1 cellular context compared by ENCODE assay signal in genomic region chr21:43789276-43790052, GRCh38.
TF ChIP-seq lines count a peak whose summit lies in the region.

A gene with protein sequence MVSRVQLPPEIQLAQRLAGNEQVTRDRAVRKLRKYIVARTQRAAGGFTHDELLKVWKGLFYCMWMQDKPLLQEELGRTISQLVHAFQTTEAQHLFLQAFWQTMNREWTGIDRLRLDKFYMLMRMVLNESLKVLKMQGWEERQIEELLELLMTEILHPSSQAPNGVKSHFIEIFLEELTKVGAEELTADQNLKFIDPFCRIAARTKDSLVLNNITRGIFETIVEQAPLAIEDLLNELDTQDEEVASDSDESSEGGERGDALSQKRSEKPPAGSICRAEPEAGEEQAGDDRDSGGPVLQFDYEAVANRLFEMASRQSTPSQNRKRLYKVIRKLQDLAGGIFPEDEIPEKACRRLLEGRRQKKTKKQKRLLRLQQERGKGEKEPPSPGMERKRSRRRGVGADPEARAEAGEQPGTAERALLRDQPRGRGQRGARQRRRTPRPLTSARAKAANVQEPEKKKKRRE (plus strand): TSS chr21:43789577. CDS start chr21:43789630, 53 bp downstream.

TF ChIP-seq in HepG2, 621 proteins besides CTCF, POLR2A, EP300 and RAD21 (continued from another document and continues in another):
- TF ChIP-seq, protein P1, sequence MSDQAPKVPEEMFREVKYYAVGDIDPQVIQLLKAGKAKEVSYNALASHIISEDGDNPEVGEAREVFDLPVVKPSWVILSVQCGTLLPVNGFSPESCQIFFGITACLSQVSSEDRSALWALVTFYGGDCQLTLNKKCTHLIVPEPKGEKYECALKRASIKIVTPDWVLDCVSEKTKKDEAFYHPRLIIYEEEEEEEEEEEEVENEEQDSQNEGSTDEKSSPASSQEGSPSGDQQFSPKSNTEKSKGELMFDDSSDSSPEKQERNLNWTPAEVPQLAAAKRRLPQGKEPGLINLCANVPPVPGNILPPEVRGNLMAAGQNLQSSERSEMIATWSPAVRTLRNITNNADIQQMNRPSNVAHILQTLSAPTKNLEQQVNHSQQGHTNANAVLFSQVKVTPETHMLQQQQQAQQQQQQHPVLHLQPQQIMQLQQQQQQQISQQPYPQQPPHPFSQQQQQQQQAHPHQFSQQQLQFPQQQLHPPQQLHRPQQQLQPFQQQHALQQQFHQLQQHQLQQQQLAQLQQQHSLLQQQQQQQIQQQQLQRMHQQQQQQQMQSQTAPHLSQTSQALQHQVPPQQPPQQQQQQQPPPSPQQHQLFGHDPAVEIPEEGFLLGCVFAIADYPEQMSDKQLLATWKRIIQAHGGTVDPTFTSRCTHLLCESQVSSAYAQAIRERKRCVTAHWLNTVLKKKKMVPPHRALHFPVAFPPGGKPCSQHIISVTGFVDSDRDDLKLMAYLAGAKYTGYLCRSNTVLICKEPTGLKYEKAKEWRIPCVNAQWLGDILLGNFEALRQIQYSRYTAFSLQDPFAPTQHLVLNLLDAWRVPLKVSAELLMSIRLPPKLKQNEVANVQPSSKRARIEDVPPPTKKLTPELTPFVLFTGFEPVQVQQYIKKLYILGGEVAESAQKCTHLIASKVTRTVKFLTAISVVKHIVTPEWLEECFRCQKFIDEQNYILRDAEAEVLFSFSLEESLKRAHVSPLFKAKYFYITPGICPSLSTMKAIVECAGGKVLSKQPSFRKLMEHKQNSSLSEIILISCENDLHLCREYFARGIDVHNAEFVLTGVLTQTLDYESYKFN (CRISPR knock-in tag; conservative IDR thresholded peaks at IDR 0.05) = peak; percentile 38; the same call in 1 of the 2 replicates
- TF ChIP-seq ZNF772 (CRISPR knock-in tag; IDR thresholded peaks at IDR 0.05) (0 out of 2 replicates have a peak, but pooled peaks have one; percentile 30), CHCHD3 (CRISPR knock-in tag; IDR thresholded peaks at IDR 0.05) (no peak), ZNF331 (CRISPR knock-in tag; IDR thresholded peaks at IDR 0.05) (peak; percentile 87), ZNF670 (CRISPR knock-in tag; IDR thresholded peaks at IDR 0.05; ENCODE audit: borderline replicate concordance) (peak; percentile 81; the same call in 1 of the 2 replicates), HHEX (CRISPR knock-in tag; IDR thresholded peaks at IDR 0.05) (no peak), KLF15 (CRISPR knock-in tag; IDR thresholded peaks at IDR 0.05; ENCODE audit: borderline replicate concordance) (no peak), ZNF841 (CRISPR knock-in tag; IDR thresholded peaks at IDR 0.05; ENCODE audit: borderline replicate concordance) (no peak), ZNF720 (CRISPR knock-in tag; IDR thresholded peaks at IDR 0.05) (no peak), ZFP82 (CRISPR knock-in tag; IDR thresholded peaks at IDR 0.05; ENCODE audit: borderline replicate concordance) (peak; percentile 96), NBN (conservative IDR thresholded peaks at IDR 0.05) (no peak), NR2C2 (CRISPR knock-in tag; IDR thresholded peaks at IDR 0.05; ENCODE audit: borderline replicate concordance) (peak; percentile 80), DPF2 (CRISPR knock-in tag; IDR thresholded peaks at IDR 0.05; ENCODE audit: borderline replicate concordance, low read depth) (no peak), E2F1 (CRISPR knock-in tag; IDR thresholded peaks at IDR 0.05) (no peak; the same call in 1 of the 2 replicates), ZNF143 (CRISPR knock-in tag; IDR thresholded peaks at IDR 0.05) (peak; percentile 52; the same call in 1 of the 2 replicates), ZNF607 (CRISPR knock-in tag; IDR thresholded peaks at IDR 0.05; ENCODE audit: borderline replicate concordance) (peak; percentile 91), ZNF264 (CRISPR knock-in tag; IDR thresholded peaks at IDR 0.05) (no peak), TBX3 (IDR thresholded peaks at IDR 0.05; ENCODE audit: borderline replicate concordance) (no peak), ZNF615 (CRISPR knock-in tag; IDR thresholded peaks at IDR 0.05; ENCODE audit: borderline replicate concordance) (no peak), ZNF510 (CRISPR knock-in tag; IDR thresholded peaks at IDR 0.05; ENCODE audit: low read depth) (no peak), FOSL2 (CRISPR knock-in tag; IDR thresholded peaks at IDR 0.05) (no peak), ZNF180 (CRISPR knock-in tag; IDR thresholded peaks at IDR 0.05; ENCODE audit: borderline replicate concordance, low read depth) (no peak), RARG (CRISPR knock-in tag; IDR thresholded peaks at IDR 0.05; ENCODE audit: low read depth) (no peak), GLMP (CRISPR knock-in tag; IDR thresholded peaks at IDR 0.05; ENCODE audit: borderline replicate concordance) (no peak), ZNF251 (CRISPR knock-in tag; IDR thresholded peaks at IDR 0.05) (no peak), ZNF326 (CRISPR knock-in tag; IDR thresholded peaks at IDR 0.05; ENCODE audit: borderline replicate concordance) (no peak), TRIM24 (CRISPR knock-in tag; IDR thresholded peaks at IDR 0.05) (no peak), ZFP36L1 (CRISPR knock-in tag; IDR thresholded peaks at IDR 0.05) (0 out of 2 replicates have a peak, but pooled peaks have one; percentile 55), ZNF432 (CRISPR knock-in tag; IDR thresholded peaks at IDR 0.05; ENCODE audit: borderline replicate concordance) (no peak), HOXA7 (CRISPR knock-in tag; IDR thresholded peaks at IDR 0.05) (no peak), ZNF24 (IDR thresholded peaks at IDR 0.05) (no peak), BATF2 (CRISPR knock-in tag; IDR thresholded peaks at IDR 0.05) (peak; percentile 65; the same call in 1 of the 2 replicates), SOX6 (IDR thresholded peaks at IDR 0.05) (no peak), SOX6 (CRISPR knock-in tag; IDR thresholded peaks at IDR 0.05) (no peak), ZNF160 (CRISPR knock-in tag; IDR thresholded peaks at IDR 0.05) (no peak), ZNF589 (CRISPR knock-in tag; conservative IDR thresholded peaks at IDR 0.05) (no peak)
- TF ChIP-seq, protein P2, sequence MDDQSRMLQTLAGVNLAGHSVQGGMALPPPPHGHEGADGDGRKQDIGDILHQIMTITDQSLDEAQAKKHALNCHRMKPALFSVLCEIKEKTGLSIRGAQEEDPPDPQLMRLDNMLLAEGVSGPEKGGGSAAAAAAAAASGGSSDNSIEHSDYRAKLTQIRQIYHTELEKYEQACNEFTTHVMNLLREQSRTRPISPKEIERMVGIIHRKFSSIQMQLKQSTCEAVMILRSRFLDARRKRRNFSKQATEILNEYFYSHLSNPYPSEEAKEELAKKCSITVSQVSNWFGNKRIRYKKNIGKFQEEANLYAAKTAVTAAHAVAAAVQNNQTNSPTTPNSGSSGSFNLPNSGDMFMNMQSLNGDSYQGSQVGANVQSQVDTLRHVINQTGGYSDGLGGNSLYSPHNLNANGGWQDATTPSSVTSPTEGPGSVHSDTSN (CRISPR knock-in tag; IDR thresholded peaks at IDR 0.05; ENCODE audit: borderline replicate concordance) = peak; percentile 3; the same call in 1 of the 2 replicates
- TF ChIP-seq, protein P3, sequence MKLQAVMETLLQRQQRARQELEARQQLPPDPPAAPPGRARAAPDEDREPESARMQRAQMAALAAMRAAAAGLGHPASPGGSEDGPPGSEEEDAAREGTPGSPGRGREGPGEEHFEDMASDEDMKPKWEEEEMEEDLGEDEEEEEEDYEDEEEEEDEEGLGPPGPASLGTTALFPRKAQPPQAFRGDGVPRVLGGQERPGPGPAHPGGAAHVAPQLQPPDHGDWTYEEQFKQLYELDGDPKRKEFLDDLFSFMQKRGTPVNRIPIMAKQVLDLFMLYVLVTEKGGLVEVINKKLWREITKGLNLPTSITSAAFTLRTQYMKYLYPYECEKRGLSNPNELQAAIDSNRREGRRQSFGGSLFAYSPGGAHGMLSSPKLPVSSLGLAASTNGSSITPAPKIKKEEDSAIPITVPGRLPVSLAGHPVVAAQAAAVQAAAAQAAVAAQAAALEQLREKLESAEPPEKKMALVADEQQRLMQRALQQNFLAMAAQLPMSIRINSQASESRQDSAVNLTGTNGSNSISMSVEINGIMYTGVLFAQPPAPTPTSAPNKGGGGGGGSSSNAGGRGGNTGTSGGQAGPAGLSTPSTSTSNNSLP (IDR thresholded peaks at IDR 0.05; ENCODE audit: low read depth, low read length) = no peak
- TF ChIP-seq, protein P4, sequence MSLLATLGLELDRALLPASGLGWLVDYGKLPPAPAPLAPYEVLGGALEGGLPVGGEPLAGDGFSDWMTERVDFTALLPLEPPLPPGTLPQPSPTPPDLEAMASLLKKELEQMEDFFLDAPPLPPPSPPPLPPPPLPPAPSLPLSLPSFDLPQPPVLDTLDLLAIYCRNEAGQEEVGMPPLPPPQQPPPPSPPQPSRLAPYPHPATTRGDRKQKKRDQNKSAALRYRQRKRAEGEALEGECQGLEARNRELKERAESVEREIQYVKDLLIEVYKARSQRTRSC (CRISPR knock-in tag; IDR thresholded peaks at IDR 0.05; ENCODE audit: low read depth) = no peak
- TF ChIP-seq, protein P5, sequence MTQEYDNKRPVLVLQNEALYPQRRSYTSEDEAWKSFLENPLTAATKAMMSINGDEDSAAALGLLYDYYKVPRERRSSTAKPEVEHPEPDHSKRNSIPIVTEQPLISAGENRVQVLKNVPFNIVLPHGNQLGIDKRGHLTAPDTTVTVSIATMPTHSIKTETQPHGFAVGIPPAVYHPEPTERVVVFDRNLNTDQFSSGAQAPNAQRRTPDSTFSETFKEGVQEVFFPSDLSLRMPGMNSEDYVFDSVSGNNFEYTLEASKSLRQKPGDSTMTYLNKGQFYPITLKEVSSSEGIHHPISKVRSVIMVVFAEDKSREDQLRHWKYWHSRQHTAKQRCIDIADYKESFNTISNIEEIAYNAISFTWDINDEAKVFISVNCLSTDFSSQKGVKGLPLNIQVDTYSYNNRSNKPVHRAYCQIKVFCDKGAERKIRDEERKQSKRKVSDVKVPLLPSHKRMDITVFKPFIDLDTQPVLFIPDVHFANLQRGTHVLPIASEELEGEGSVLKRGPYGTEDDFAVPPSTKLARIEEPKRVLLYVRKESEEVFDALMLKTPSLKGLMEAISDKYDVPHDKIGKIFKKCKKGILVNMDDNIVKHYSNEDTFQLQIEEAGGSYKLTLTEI (CRISPR knock-in tag; conservative IDR thresholded peaks at IDR 0.05) = no peak
- TF ChIP-seq, protein P6, sequence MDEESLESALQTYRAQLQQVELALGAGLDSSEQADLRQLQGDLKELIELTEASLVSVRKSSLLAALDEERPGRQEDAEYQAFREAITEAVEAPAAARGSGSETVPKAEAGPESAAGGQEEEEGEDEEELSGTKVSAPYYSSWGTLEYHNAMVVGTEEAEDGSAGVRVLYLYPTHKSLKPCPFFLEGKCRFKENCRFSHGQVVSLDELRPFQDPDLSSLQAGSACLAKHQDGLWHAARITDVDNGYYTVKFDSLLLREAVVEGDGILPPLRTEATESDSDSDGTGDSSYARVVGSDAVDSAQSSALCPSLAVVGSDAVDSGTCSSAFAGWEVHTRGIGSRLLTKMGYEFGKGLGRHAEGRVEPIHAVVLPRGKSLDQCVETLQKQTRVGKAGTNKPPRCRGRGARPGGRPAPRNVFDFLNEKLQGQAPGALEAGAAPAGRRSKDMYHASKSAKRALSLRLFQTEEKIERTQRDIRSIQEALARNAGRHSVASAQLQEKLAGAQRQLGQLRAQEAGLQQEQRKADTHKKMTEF (CRISPR knock-in tag; IDR thresholded peaks at IDR 0.05) = 0 out of 2 replicates have a peak, but pooled peaks have one; percentile 42
- TF ChIP-seq, protein P7, sequence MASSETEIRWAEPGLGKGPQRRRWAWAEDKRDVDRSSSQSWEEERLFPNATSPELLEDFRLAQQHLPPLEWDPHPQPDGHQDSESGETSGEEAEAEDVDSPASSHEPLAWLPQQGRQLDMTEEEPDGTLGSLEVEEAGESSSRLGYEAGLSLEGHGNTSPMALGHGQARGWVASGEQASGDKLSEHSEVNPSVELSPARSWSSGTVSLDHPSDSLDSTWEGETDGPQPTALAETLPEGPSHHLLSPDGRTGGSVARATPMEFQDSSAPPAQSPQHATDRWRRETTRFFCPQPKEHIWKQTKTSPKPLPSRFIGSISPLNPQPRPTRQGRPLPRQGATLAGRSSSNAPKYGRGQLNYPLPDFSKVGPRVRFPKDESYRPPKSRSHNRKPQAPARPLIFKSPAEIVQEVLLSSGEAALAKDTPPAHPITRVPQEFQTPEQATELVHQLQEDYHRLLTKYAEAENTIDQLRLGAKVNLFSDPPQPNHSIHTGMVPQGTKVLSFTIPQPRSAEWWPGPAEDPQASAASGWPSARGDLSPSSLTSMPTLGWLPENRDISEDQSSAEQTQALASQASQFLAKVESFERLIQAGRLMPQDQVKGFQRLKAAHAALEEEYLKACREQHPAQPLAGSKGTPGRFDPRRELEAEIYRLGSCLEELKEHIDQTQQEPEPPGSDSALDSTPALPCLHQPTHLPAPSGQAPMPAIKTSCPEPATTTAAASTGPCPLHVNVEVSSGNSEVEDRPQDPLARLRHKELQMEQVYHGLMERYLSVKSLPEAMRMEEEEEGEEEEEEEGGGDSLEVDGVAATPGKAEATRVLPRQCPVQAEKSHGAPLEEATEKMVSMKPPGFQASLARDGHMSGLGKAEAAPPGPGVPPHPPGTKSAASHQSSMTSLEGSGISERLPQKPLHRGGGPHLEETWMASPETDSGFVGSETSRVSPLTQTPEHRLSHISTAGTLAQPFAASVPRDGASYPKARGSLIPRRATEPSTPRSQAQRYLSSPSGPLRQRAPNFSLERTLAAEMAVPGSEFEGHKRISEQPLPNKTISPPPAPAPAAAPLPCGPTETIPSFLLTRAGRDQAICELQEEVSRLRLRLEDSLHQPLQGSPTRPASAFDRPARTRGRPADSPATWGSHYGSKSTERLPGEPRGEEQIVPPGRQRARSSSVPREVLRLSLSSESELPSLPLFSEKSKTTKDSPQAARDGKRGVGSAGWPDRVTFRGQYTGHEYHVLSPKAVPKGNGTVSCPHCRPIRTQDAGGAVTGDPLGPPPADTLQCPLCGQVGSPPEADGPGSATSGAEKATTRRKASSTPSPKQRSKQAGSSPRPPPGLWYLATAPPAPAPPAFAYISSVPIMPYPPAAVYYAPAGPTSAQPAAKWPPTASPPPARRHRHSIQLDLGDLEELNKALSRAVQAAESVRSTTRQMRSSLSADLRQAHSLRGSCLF (CRISPR knock-in tag; IDR thresholded peaks at IDR 0.05; ENCODE audit: borderline replicate concordance) = no peak
